ENCODE assay signal across 8 cellular contexts in genomic region chr15:69410290-69410874, GRCh38. TPM values are rescaled to one million over a fixed set of nuclear protein-coding genes. Genes with fewer than 3 reads are reported as not detected.
DNase-seq lines count a peak whose midpoint lies in the region; ATAC-seq, FAIRE-seq and TF ChIP-seq lines count a peak whose summit lies in the region.

No MANE protein-coding gene starts in this region.

- no peak overlapping the region for H2AFZ ChIP-seq in neural progenitor cell (replicated peaks)

- no peak for ATAC-seq in GM21360 (IDR thresholded peaks at IDR 0.05; ENCODE audit: unreplicated experiment)

- peaks cover 1% of the 10 kb centered on the region for H4K20me1 ChIP-seq in neural progenitor cell (ENCODE audit: low read depth)

- H3F3A ChIP-seq in neural progenitor cell (ENCODE audit: low read depth): no peaks in the 10 kb centered on the region

- H3K4me3 Mint-ChIP-seq in activated CD4-positive, alpha-beta T cell treated with anti-CD3 and anti-CD28 coated beads, Interleukin-2, amount 10 ng/mL, durations not matched to agents 24 days and 14 days: no peak overlapping the region
- no peak overlapping the region for H3K4me3 Mint-ChIP-seq in neural progenitor cell

- H3K79me2 ChIP-seq in neural progenitor cell (ENCODE audit: low read depth): peaks cover 12% of the 10 kb centered on the region

- no peaks in the 10 kb centered on the region for H3K27me3 ChIP-seq in neural progenitor cell

- H3K4me1 ChIP-seq in neural progenitor cell: no peaks in the 10 kb centered on the region

- peak; percentile 32 for TF ChIP-seq CTCF in astrocyte of the cerebellum (IDR thresholded peaks at IDR 0.05; ENCODE audit: low read depth, low read length, missing control alignments)
- peak; percentile 58 for TF ChIP-seq CTCF in neural progenitor cell (IDR thresholded peaks at IDR 0.05)

- no peak overlapping the region for H3K4me3 ChIP-seq in astrocyte of the cerebellum (ENCODE audit: low read depth, low read length)
- no peak overlapping the region for H3K4me3 ChIP-seq in neural progenitor cell

- no peaks in the 10 kb centered on the region for H3K9me3 ChIP-seq in neural progenitor cell (ENCODE audit: low read depth)

- no peaks in the 10 kb centered on the region for H3K36me3 ChIP-seq in neural progenitor cell

- H3K27ac Mint-ChIP-seq in activated CD4-positive, alpha-beta T cell treated with anti-CD3 and anti-CD28 coated beads, Interleukin-2, amount 10 ng/mL, durations not matched to agents 24 days and 14 days: no peak overlapping the region
- H3K27ac Mint-ChIP-seq in neural progenitor cell: no peak overlapping the region

- H3K27me3 Mint-ChIP-seq in activated CD4-positive, alpha-beta T cell treated with anti-CD3 and anti-CD28 coated beads, Interleukin-2, amount 10 ng/mL, durations not matched to agents 24 days and 14 days: peaks cover 7% of the 10 kb centered on the region
- no peaks in the 10 kb centered on the region for H3K27me3 Mint-ChIP-seq in neural progenitor cell (ENCODE audit: insufficient read depth, low read depth)

- intact Hi-C loops in activated CD4-positive, alpha-beta T cell treated with anti-CD3 and anti-CD28 coated beads, Interleukin-2, amount 10 ng/mL, durations not matched to agents 24 days and 14 days (cut with micrococcal nuclease): loop anchor here (5.0 kb wide), 1 partner anchor 248 kb away; the partner anchor contains the start of gene GLCE

- in situ Hi-C loops in astrocyte of the cerebellum (cut with HindIII; ENCODE audit: low sequenced_read_pairs): no loop called here

- no peak for FAIRE-seq in GM19239 (lab: Jason Lieb, UNC)

- DNase-seq in activated CD4-positive, alpha-beta T cell treated with anti-CD3 and anti-CD28 coated beads for 48 hours: peak; percentile 62
- no peak for DNase-seq in activated CD4-positive, alpha-beta T cell treated with anti-CD3 and anti-CD28 coated beads, Interleukin-2, amount 10 ng/mL, durations not matched to agents 24 days and 14 days
- DNase-seq in NCI-H1694 (lab: John Stamatoyannopoulos, UW): peak; percentile 45
- DNase-seq in astrocyte of the cerebellum (ENCODE audit: low read depth): no peak
- DNase-seq in neural progenitor cell (ENCODE audit: low spot score): peak; percentile 64
- DNase-seq in GM19239 (ENCODE audit: insufficient read length, low spot score): no peak
- no peak for DNase-seq in activated CD4-positive, CD25-positive, alpha-beta regulatory T cell (lab: John Stamatoyannopoulos, UW)

- no peak overlapping the region for H3K27ac ChIP-seq in neural progenitor cell

- H3K4me1 Mint-ChIP-seq in activated CD4-positive, alpha-beta T cell treated with anti-CD3 and anti-CD28 coated beads, Interleukin-2, amount 10 ng/mL, durations not matched to agents 24 days and 14 days: peaks cover 13% of the 10 kb centered on the region
- H3K4me1 Mint-ChIP-seq in neural progenitor cell: peaks cover 11% of the 10 kb centered on the region

- no peak overlapping the region for H3K9ac ChIP-seq in neural progenitor cell

- no peak overlapping the region for H3K4me2 ChIP-seq in neural progenitor cell

- no peaks in the 10 kb centered on the region for H3K36me3 Mint-ChIP-seq in activated CD4-positive, alpha-beta T cell treated with anti-CD3 and anti-CD28 coated beads, Interleukin-2, amount 10 ng/mL, durations not matched to agents 24 days and 14 days (ENCODE audit: low read depth)
- H3K36me3 Mint-ChIP-seq in neural progenitor cell: no peaks in the 10 kb centered on the region

- no peaks in the 10 kb centered on the region for H3K9me3 Mint-ChIP-seq in activated CD4-positive, alpha-beta T cell treated with anti-CD3 and anti-CD28 coated beads, Interleukin-2, amount 10 ng/mL, durations not matched to agents 24 days and 14 days
- H3K9me3 Mint-ChIP-seq in neural progenitor cell: no peaks in the 10 kb centered on the region

RNA-seq across cellular contexts. Expression of gene KIF23, which starts 3.8 kb away (rescaled TPM):
- total RNA-seq in activated CD4-positive, alpha-beta T cell treated with anti-CD3 and anti-CD28 coated beads, Interleukin-2, amount 10 ng/mL, durations not matched to agents 24 days and 14 days: 36.0 and 40.0 TPM in 2 replicates
- 115 and 193 TPM in 2 replicates for total RNA-seq in neural progenitor cell (ENCODE audit: low replicate concordance)

RNA-seq across cellular contexts. Expression of gene RPLP1, which starts 42.2 kb away (rescaled TPM):
- total RNA-seq in activated CD4-positive, alpha-beta T cell treated with anti-CD3 and anti-CD28 coated beads, Interleukin-2, amount 10 ng/mL, durations not matched to agents 24 days and 14 days: 1,827 and 1,829 TPM in 2 replicates
- 109 and 376 TPM in 2 replicates for total RNA-seq in neural progenitor cell (ENCODE audit: low replicate concordance)

Comparison
In these comparisons a context has a peak if more than half of its experiments do, and no peak if none do; other contexts are left out.
1. DNase-seq: peak in activated CD4-positive, alpha-beta T cell treated with anti-CD3 and anti-CD28 coated beads for 48 hours (single experiment), NCI-H1694 (single experiment) and neural progenitor cell (single experiment); none in activated CD4-positive, alpha-beta T cell treated with anti-CD3 and anti-CD28 coated beads, Interleukin-2, amount 10 ng/mL, durations not matched to agents 24 days and 14 days (single experiment), astrocyte of the cerebellum (single experiment), GM19239 (single experiment) and activated CD4-positive, CD25-positive, alpha-beta regulatory T cell (0 of 4).